In genomic region chr11:125995313-125995712, GRCh38 we compare ENCODE assay signal across 11 cellular contexts. TPM values are rescaled to one million over a fixed set of nuclear protein-coding genes. Genes with fewer than 3 reads are reported as not detected.
DNase-seq lines count a peak whose midpoint lies in the region; ATAC-seq, FAIRE-seq and TF ChIP-seq lines count a peak whose summit lies in the region.
"Had no signal": no experiment of that assay in that cellular context is flagged by ENCODE, and none has a peak within 500 bp of the region (broad histone marks: within the 10 kb centered on the region; RNA-seq: fewer than 3 reads in every experiment).

No MANE protein-coding gene starts in this region.

- ATAC-seq in GM21367 (IDR thresholded peaks at IDR 0.05; ENCODE audit: unreplicated experiment) (peak; percentile 71), HG03520 (IDR thresholded peaks at IDR 0.05; ENCODE audit: unreplicated experiment) (peak; percentile 97), HG03139 (IDR thresholded peaks at IDR 0.05; ENCODE audit: unreplicated experiment) (no peak)

- DNase-seq in GM12892 (ENCODE audit: insufficient read length) = no peak
- DNase-seq in putamen (ENCODE audit: low spot score) = peak; percentile 39
- no peak for DNase-seq in SIG-M5 treated with dmso at 0.1 percent for 504 hours (lab: John Stamatoyannopoulos, UW; ENCODE audit: unreplicated experiment)
- DNase-seq in HTR-8/SVneo (ENCODE audit: insufficient read length, low spot score) = no peak
- DNase-seq in H4 (ENCODE audit: low spot score) = no peak
- DNase-seq: T1000 had no signal

- TF ChIP-seq POLR2A in GM12892 (IDR thresholded peaks at IDR 0.05; ENCODE audit: low read depth, low read length) = no peak

- FAIRE-seq in GM12892 (lab: Jason Lieb, UNC) (peak; percentile 79), HTR-8/SVneo (lab: Jason Lieb, UNC) (no peak)

RNA-seq across cellular contexts. Expression of gene VSIG10L2, which starts 49.5 kb away (rescaled TPM):
- polyA plus RNA-seq in GM12892 (2012; ENCODE audit: missing spikeins) = not detected
- total RNA-seq in H4 (2014; rRNA removed; shearing (Covaris generic)) = not detected in 2 replicates
- total RNA-seq: fibroblast of villous mesenchyme, mesothelial cell of epicardium had no signal
